In genomic region chr6:11126876-11127275, GRCh38 we compare ENCODE assay signal across 25 cellular contexts. TPM values are rescaled to one million over a fixed set of nuclear protein-coding genes. Genes with fewer than 3 reads are reported as not detected.
DNase-seq lines count a peak whose midpoint lies in the region; ATAC-seq, FAIRE-seq and TF ChIP-seq lines count a peak whose summit lies in the region.
"Had no signal": no experiment of that assay in that cellular context is flagged by ENCODE, and none has a peak within 500 bp of the region (broad histone marks: within the 10 kb centered on the region; RNA-seq: fewer than 3 reads in every experiment).

No MANE protein-coding gene starts in this region.

- intact Hi-C loops in HepG2 (cut with micrococcal nuclease; ENCODE audit: unreplicated experiment): no loop called here
- intact Hi-C loops in right lobe of liver (cut with DNase I): no loop called here

- H3K9me3 ChIP-seq in HepG2 (ENCODE audit: low read length) (no peaks in the 10 kb centered on the region), right lobe of liver (no peaks in the 10 kb centered on the region), endodermal cell (ENCODE audit: control insufficient read depth, low read length) (no peaks in the 10 kb centered on the region)
- H3K9me3 ChIP-seq: heart right ventricle, left lung had no signal

- in situ Hi-C loops in HepG2 (cut with HindIII; ENCODE audit: extremely low pct_ligation_motif_present, low pct_unique_long_range_greater_than_20kb): no loop called here

- no peaks in the 10 kb centered on the region for H4K20me1 ChIP-seq in HepG2 (ENCODE audit: insufficient read depth, low read length)

- BruUV-seq in HepG2 (replicated peaks; lab: Mats Ljungman, UMichigan): no TSS peak

- 73% methylated on average over 2 of the region's 2 CpGs for WGBS in HepG2 (ENCODE audit: low lambda C conversion rate)
- WGBS in right lobe of liver (ENCODE audit: insufficient coverage, low coverage, low lambda C conversion rate, missing lambda C conversion rate): 80% methylated on average over 1 of the region's 2 CpGs
- WGBS in endodermal cell (ENCODE audit: insufficient coverage in 1 of 2, insufficient read length in 1 of 2), 2 experiments: 69 to 83% methylated on average over 1 to 2 of the region's 2 CpGs

- H3K27ac ChIP-seq in HepG2 (ENCODE audit: extremely low read length, insufficient read depth, low read length): no peak overlapping the region
- no peak overlapping the region for H3K27ac ChIP-seq in right lobe of liver
- H3K27ac ChIP-seq in endodermal cell (ENCODE audit: low read depth, low read length): no peak overlapping the region
- H3K27ac ChIP-seq: cardiac muscle cell, heart right ventricle, HL-60, left lung, parathyroid adenoma had no signal

- H3K4me1 Mint-ChIP-seq in endodermal cell: peaks cover 17% of the 10 kb centered on the region

- peak overlapping the region; percentile 0 for H3K27ac Mint-ChIP-seq in endodermal cell
- H3K27ac Mint-ChIP-seq in activated naive CD4-positive, alpha-beta T cell treated with anti-CD3 and anti-CD28 coated beads, Interleukin-2, amount 50 U/mL, for 72 hours: peak overlapping the region in 1 of 2 donors; percentile 66
- H3K27ac Mint-ChIP-seq: activated CD4-positive, alpha-beta memory T cell treated with anti-CD3 and anti-CD28 coated beads for 36 hours; dendritic cell treated with granulocyte-macrophage colony-stimulating factor and Interleukin-4, amounts not matched to agents 40 ng/mL and 50 ng/mL, for 4 days; mesothelial cell of epicardium had no signal

- ATAC-seq in HepG2 (peak; percentile 57), right lobe of liver (no peak), HG02840 (IDR thresholded peaks at IDR 0.05; ENCODE audit: low FRiP score, unreplicated experiment) (no peak), GM18517 (IDR thresholded peaks at IDR 0.05; ENCODE audit: unreplicated experiment) (no peak)
- no peak for ATAC-seq in activated naive CD4-positive, alpha-beta T cell treated with anti-CD3 and anti-CD28 coated beads, Interleukin-2, amount 50 U/mL, for 72 hours
- ATAC-seq: heart right ventricle, left lung had no signal

- TF ChIP-seq POLR2A in HepG2 (IDR thresholded peaks at IDR 0.05; ENCODE audit: insufficient read depth in 1 of 2, low read depth in 2 of 2, low read length in 2 of 2) (no peak), right lobe of liver (IDR thresholded peaks at IDR 0.05) (no peak)

- no peak for TF ChIP-seq RAD21 in HepG2 (CRISPR knock-in tag; IDR thresholded peaks at IDR 0.05)

- TF ChIP-seq CTCF in HepG2 (CRISPR knock-in tag; IDR thresholded peaks at IDR 0.05): no peak
- TF ChIP-seq CTCF in right lobe of liver (IDR thresholded peaks at IDR 0.05): no peak
- TF ChIP-seq CTCF in endodermal cell (conservative IDR thresholded peaks at IDR 0.05): no peak

- H3K27me3 Mint-ChIP-seq in endodermal cell (ENCODE audit: insufficient read depth): no peaks in the 10 kb centered on the region
- H3K27me3 Mint-ChIP-seq: activated CD4-positive, alpha-beta memory T cell treated with anti-CD3 and anti-CD28 coated beads for 36 hours; dendritic cell treated with granulocyte-macrophage colony-stimulating factor and Interleukin-4, amounts not matched to agents 40 ng/mL and 50 ng/mL, for 4 days had no signal

- FAIRE-seq in HepG2 (lab: Jason Lieb, UNC) (no peak), RCC 7860 (lab: Jason Lieb, UNC) (no peak)
- FAIRE-seq: urothelium cell line had no signal

- H3K4me2 ChIP-seq in HepG2 (ENCODE audit: low read depth, low read length): no peak overlapping the region

- H3K36me3 ChIP-seq in HepG2 (replicated peaks in 1 of 2; ENCODE audit: control insufficient read depth in 1 of 2, insufficient read depth in 2 of 2, low read length in 2 of 2): peaks cover 3 to 9% of the 10 kb centered on the region in 2 experiments; a peak in 3 of 5 replicates
- H3K36me3 ChIP-seq in right lobe of liver: no peaks in the 10 kb centered on the region
- H3K36me3 ChIP-seq in endodermal cell (ENCODE audit: control insufficient read depth, insufficient read depth, low read length): no peaks in the 10 kb centered on the region
- H3K36me3 ChIP-seq: cardiac muscle cell, heart right ventricle had no signal

- H3K27me3 ChIP-seq in HepG2 (ENCODE audit: control insufficient read depth in 1 of 2, insufficient read depth in 2 of 2, low read length in 2 of 2): no peaks in the 10 kb centered on the region
- H3K27me3 ChIP-seq in right lobe of liver: no peaks in the 10 kb centered on the region
- H3K27me3 ChIP-seq in endodermal cell (ENCODE audit: control insufficient read depth, insufficient read depth, low read length, poor library complexity, severe bottlenecking): no peaks in the 10 kb centered on the region
- H3K27me3 ChIP-seq: cardiac muscle cell, heart right ventricle, left lung had no signal

- peaks cover 5% of the 10 kb centered on the region for H3K9me3 Mint-ChIP-seq in endodermal cell
- H3K9me3 Mint-ChIP-seq in activated naive CD4-positive, alpha-beta T cell treated with anti-CD3 and anti-CD28 coated beads, Interleukin-2, amount 50 U/mL, for 72 hours: no peaks in the 10 kb centered on the region
- H3K9me3 Mint-ChIP-seq: activated CD4-positive, alpha-beta memory T cell treated with anti-CD3 and anti-CD28 coated beads for 36 hours had no signal

- DNase-seq in HepG2 (ENCODE audit: low spot score) (peak; percentile 31), right lobe of liver (no peak), RCC 7860 (ENCODE audit: low spot score) (peak; percentile 14), endodermal cell (peak; percentile 73), NOMO-1 treated with dmso at 0.1 percent for 144 hours (lab: John Stamatoyannopoulos, UW; ENCODE audit: unreplicated experiment) (no peak)
- no peak for DNase-seq in activated naive CD4-positive, alpha-beta T cell treated with anti-CD3 and anti-CD28 coated beads, Interleukin-2, amount 50 U/mL, for 72 hours (ENCODE audit: low spot score in 2 of 2)
- DNase-seq: ACHN; activated CD4-positive, alpha-beta memory T cell treated with anti-CD3 and anti-CD28 coated beads for 36 hours; activated effector memory CD4-positive, alpha-beta T cell treated with Interleukin-2 at 50 U/mL for 16 hours; C1 segment of cervical spinal cord; GDM1; heart right ventricle; left lung; MM.1S; NCI-H1436; NCI-H524 had no signal

- TF ChIP-seq EP300 in HepG2 (IDR thresholded peaks at IDR 0.05; ENCODE audit: low read depth in 2 of 2, low read length in 2 of 2): no peak
- TF ChIP-seq EP300 in HepG2 (CRISPR knock-in tag; IDR thresholded peaks at IDR 0.05; ENCODE audit: borderline replicate concordance): no peak

- H3K4me1 ChIP-seq in HepG2 (ENCODE audit: insufficient read depth, low read length): peaks cover 18% of the 10 kb centered on the region
- H3K4me1 ChIP-seq in right lobe of liver: no peaks in the 10 kb centered on the region
- no peaks in the 10 kb centered on the region for H3K4me1 ChIP-seq in endodermal cell (ENCODE audit: control insufficient read depth, insufficient read depth, low read length)
- H3K4me1 ChIP-seq: left lung had no signal

- H3K9ac ChIP-seq in HepG2 (ENCODE audit: insufficient read depth, low read depth, low read length) (no peak overlapping the region), endodermal cell (ENCODE audit: extremely low read depth, low read length, poor library complexity, severe bottlenecking) (no peak overlapping the region)
- H3K9ac ChIP-seq: parathyroid adenoma had no signal

- CTCF ChIA-PET in HepG2 (lab: Yijun Ruan, JAX; ENCODE audit: low intra/inter-chr PET ratio, low total read pairs): no interaction called here

- peaks cover 62% of the 10 kb centered on the region for H3K79me2 ChIP-seq in HepG2 (ENCODE audit: insufficient read depth, low read length)

- peaks cover 16% of the 10 kb centered on the region for H3K36me3 Mint-ChIP-seq in endodermal cell (ENCODE audit: low read depth)
- peaks cover 0 to 5% of the 10 kb centered on the region in 2 donors for H3K36me3 Mint-ChIP-seq in activated naive CD4-positive, alpha-beta T cell treated with anti-CD3 and anti-CD28 coated beads, Interleukin-2, amount 50 U/mL, for 72 hours

- no peak overlapping the region for H3K4me3 Mint-ChIP-seq in endodermal cell
- H3K4me3 Mint-ChIP-seq: activated CD4-positive, alpha-beta memory T cell treated with anti-CD3 and anti-CD28 coated beads for 36 hours; dendritic cell treated with granulocyte-macrophage colony-stimulating factor and Interleukin-4, amounts not matched to agents 40 ng/mL and 50 ng/mL, for 4 days; mesothelial cell of epicardium had no signal

- H2AFZ ChIP-seq in HepG2 (ENCODE audit: low read length): no peak overlapping the region
- H2AFZ ChIP-seq: parathyroid adenoma had no signal

- no peak overlapping the region for H3K4me3 ChIP-seq in HepG2 (replicated peaks in 1 of 3; ENCODE audit: insufficient read depth in 1 of 3, low read depth in 2 of 3, low read length in 3 of 3)
- no peak overlapping the region for H3K4me3 ChIP-seq in right lobe of liver
- no peak overlapping the region for H3K4me3 ChIP-seq in endodermal cell (ENCODE audit: low read length)
- H3K4me3 ChIP-seq: cardiac muscle cell, heart right ventricle, left lung had no signal

- POLR2A ChIA-PET in HepG2 (lab: Yijun Ruan, JAX): interaction anchor here (1.4 kb wide), 1 partner anchor 33 kb away, joined by 5 read pairs; the partner anchor contains the start of gene SMIM13

RNA-seq across cellular contexts. Expression of gene ERVFRD-1, which starts 15.4 kb away (rescaled TPM):
- total RNA-seq in HepG2 (2016; rRNA removed; fragmentation: Illumina TruSeq; extraction: Trizol) (not detected in 2 replicates), right lobe of liver (under 1 TPM in 1 of 6 experiments, not detected in 5; 0.12 TPM), endodermal cell (not detected)
- not detected in 2 replicates for total RNA-seq in HepG2 (2016; cell fraction: cytosol; rRNA removed; fragmentation: Illumina TruSeq; extraction: Trizol; ENCODE audit: low read depth)
- total RNA-seq in HepG2 (2016; cell fraction: insoluble cytoplasmic fraction; rRNA removed; fragmentation: Illumina TruSeq; extraction: Trizol): not detected in 2 replicates
- not detected in 2 replicates for total RNA-seq in HepG2 (2016; cell fraction: membrane; rRNA removed; fragmentation: Illumina TruSeq; extraction: Trizol)
- not detected in 2 replicates for total RNA-seq in HepG2 (2016; cell fraction: nucleus; rRNA removed; fragmentation: Illumina TruSeq; extraction: Trizol)
- not detected in 2 replicates for polyA plus RNA-seq in HepG2 (2011; rRNA removed)
- not detected in 2 replicates for polyA plus RNA-seq in HepG2 (2011; cell fraction: cytosol; rRNA removed)
- not detected in 2 replicates for polyA plus RNA-seq in HepG2 (2011; cell fraction: nucleus; rRNA removed)
- 0.07 TPM in 1 of 2 replicates, not detected in the other for polyA plus RNA-seq in HepG2 (2012)
- polyA plus RNA-seq in HepG2 (2016; cell fraction: cytosol; fragmentation: Illumina TruSeq; extraction: Trizol; ENCODE audit: low read depth): not detected in 2 replicates
- not detected in 2 replicates for polyA plus RNA-seq in HepG2 (2016; cell fraction: insoluble cytoplasmic fraction; fragmentation: Illumina TruSeq; extraction: Trizol; ENCODE audit: low read depth)
- not detected in 2 replicates for polyA plus RNA-seq in HepG2 (2016; cell fraction: membrane; fragmentation: Illumina TruSeq; extraction: Trizol; ENCODE audit: low read depth)
- not detected in 2 replicates for polyA plus RNA-seq in HepG2 (2016; cell fraction: nucleus; fragmentation: Illumina TruSeq; extraction: Trizol; ENCODE audit: insufficient read depth, low read depth)
- not detected in 2 replicates for polyA minus RNA-seq in HepG2 (2011; rRNA and poly(A)+ RNA removed; ENCODE audit: low replicate concordance)
- polyA minus RNA-seq in HepG2 (2011; cell fraction: cytosol; rRNA and poly(A)+ RNA removed): not detected in 2 replicates
- polyA minus RNA-seq in HepG2 (2011; cell fraction: nucleus; rRNA and poly(A)+ RNA removed): not detected in 2 replicates
- polyA plus RNA-seq in endodermal cell (2013, experiment 1 of 2): not detected
- polyA plus RNA-seq in endodermal cell (2013, experiment 2 of 2): not detected
- not detected for total RNA-seq in activated naive CD4-positive, alpha-beta T cell treated with anti-CD3 and anti-CD28 coated beads, Interleukin-2, amount 50 U/mL, for 72 hours
- total RNA-seq: activated CD4-positive, alpha-beta memory T cell treated with anti-CD3 and anti-CD28 coated beads for 36 hours; cardiac muscle cell had no signal
- polyA plus RNA-seq: cardiac muscle cell, neural cell had no signal

RNA-seq across cellular contexts. Expression of gene SMIM13, which starts 33.2 kb away (rescaled TPM):
- 9.5 and 10.2 TPM in 2 replicates for total RNA-seq in HepG2 (2016; rRNA removed; fragmentation: Illumina TruSeq; extraction: Trizol)
- total RNA-seq in HepG2 (2016; cell fraction: cytosol; rRNA removed; fragmentation: Illumina TruSeq; extraction: Trizol; ENCODE audit: low read depth): 7.2 and 7.8 TPM in 2 replicates
- total RNA-seq in HepG2 (2016; cell fraction: insoluble cytoplasmic fraction; rRNA removed; fragmentation: Illumina TruSeq; extraction: Trizol): 8.5 and 9.8 TPM in 2 replicates
- total RNA-seq in HepG2 (2016; cell fraction: membrane; rRNA removed; fragmentation: Illumina TruSeq; extraction: Trizol): 10.2 and 12.9 TPM in 2 replicates
- 12.8 and 14.5 TPM in 2 replicates for total RNA-seq in HepG2 (2016; cell fraction: nucleus; rRNA removed; fragmentation: Illumina TruSeq; extraction: Trizol)
- 2.5 and 2.7 TPM in 2 replicates for polyA plus RNA-seq in HepG2 (2011; rRNA removed)
- 1.2 and 1.9 TPM in 2 replicates for polyA plus RNA-seq in HepG2 (2011; cell fraction: cytosol; rRNA removed)
- 1.6 and 2.3 TPM in 2 replicates for polyA plus RNA-seq in HepG2 (2011; cell fraction: nucleus; rRNA removed)
- polyA plus RNA-seq in HepG2 (2012): 6.0 and 6.5 TPM in 2 replicates
- polyA plus RNA-seq in HepG2 (2016; cell fraction: cytosol; fragmentation: Illumina TruSeq; extraction: Trizol; ENCODE audit: low read depth): 11.0 and 14.0 TPM in 2 replicates
- polyA plus RNA-seq in HepG2 (2016; cell fraction: insoluble cytoplasmic fraction; fragmentation: Illumina TruSeq; extraction: Trizol; ENCODE audit: low read depth): 10.4 and 11.8 TPM in 2 replicates
- polyA plus RNA-seq in HepG2 (2016; cell fraction: membrane; fragmentation: Illumina TruSeq; extraction: Trizol; ENCODE audit: low read depth): 13.1 and 14.3 TPM in 2 replicates
- polyA plus RNA-seq in HepG2 (2016; cell fraction: nucleus; fragmentation: Illumina TruSeq; extraction: Trizol; ENCODE audit: insufficient read depth, low read depth): 15.6 and 18.1 TPM in 2 replicates
- polyA minus RNA-seq in HepG2 (2011; rRNA and poly(A)+ RNA removed; ENCODE audit: low replicate concordance): 1.7 and 2.9 TPM in 2 replicates
- 2.0 and 5.2 TPM in 2 replicates for polyA minus RNA-seq in HepG2 (2011; cell fraction: cytosol; rRNA and poly(A)+ RNA removed)
- polyA minus RNA-seq in HepG2 (2011; cell fraction: nucleus; rRNA and poly(A)+ RNA removed): 10.0 and 11.2 TPM in 2 replicates
- total RNA-seq in right lobe of liver: 1 to 10 TPM; 6.4 to 9.5 (median 7.6) TPM
- total RNA-seq in endodermal cell: 10 to 100 TPM; 12.2 TPM
- 13.0 TPM for polyA plus RNA-seq in endodermal cell (2013, experiment 1 of 2)
- 12.5 TPM for polyA plus RNA-seq in endodermal cell (2013, experiment 2 of 2)
- total RNA-seq in activated naive CD4-positive, alpha-beta T cell treated with anti-CD3 and anti-CD28 coated beads, Interleukin-2, amount 50 U/mL, for 72 hours: 1 to 10 TPM; 6.3 to 6.4 TPM

Comparison
In these comparisons a context has a peak if more than half of its experiments do, and no peak if none do; other contexts are left out.
1. DNase-seq: peak in HepG2 (single experiment), RCC 7860 (single experiment) and endodermal cell (single experiment); none in right lobe of liver (0 of 3), NOMO-1 treated with dmso at 0.1 percent for 144 hours (single experiment) and activated naive CD4-positive, alpha-beta T cell treated with anti-CD3 and anti-CD28 coated beads, Interleukin-2, amount 50 U/mL, for 72 hours (0 of 2).